21 cellular contexts compared by ENCODE assay signal in genomic region chr6:51568771-51569170, GRCh38.
"Had no signal": no experiment of that assay in that cellular context is flagged by ENCODE, and none has a peak within 500 bp of the region (broad histone marks: within the 10 kb centered on the region; RNA-seq: fewer than 3 reads in every experiment).

No MANE protein-coding gene starts in this region.

- H3K4me1 Mint-ChIP-seq: activated T-helper 17 cell treated with anti-CD3 and anti-CD28 coated beads, Interleukin-2, amount 50 U/mL, for 72 hours; brain; natural killer cell had no signal

- DNase-seq: activated CD4-positive, alpha-beta T cell treated with anti-CD3 and anti-CD28 coated beads for 1 hour; activated CD4-positive, alpha-beta T cell treated with anti-CD3 and anti-CD28 coated beads, Interleukin-2, amount 50 U/mL, for 1 hour; activated CD8-positive, alpha-beta T cell treated with anti-CD3 and anti-CD28 coated beads, Interleukin-2, amount 10 ng/mL, durations not matched to agents 7 days and 5 days; aorta; central memory CD4-positive, alpha-beta T cell; dorsolateral prefrontal cortex; effector memory CD8-positive, alpha-beta T cell; heart left ventricle; midbrain; natural killer cell; pancreas; psoas muscle; right cardiac atrium; stimulated activated CD4-positive, alpha-beta T cell treated with anti-CD3 and anti-CD28 coated beads, Interleukin-12 subunit alpha, Interleukin-12 subunit beta, amount 100 ng/mL, for 4 hours; substantia nigra; thyroid gland had no signal

- H3K27ac Mint-ChIP-seq: activated CD8-positive, alpha-beta T cell treated with anti-CD3 and anti-CD28 coated beads, Interleukin-2, amount 10 ng/mL, durations not matched to agents 7 days and 5 days; activated naive CD4-positive, alpha-beta T cell treated with anti-CD3 and anti-CD28 coated beads, Interleukin-2, amount 50 U/mL, for 72 hours; activated T-helper 17 cell treated with anti-CD3 and anti-CD28 coated beads, Interleukin-2, amount 50 U/mL, for 72 hours; brain; effector memory CD8-positive, alpha-beta T cell; natural killer cell; stimulated activated naive CD8-positive, alpha-beta T cell treated with anti-CD3 and anti-CD28 coated beads, Interleukin-15, Interleukin-2, amounts not matched to agents 100 ng/mL and 50 ng/mL, for 24 hours had no signal

- H3K36me3 Mint-ChIP-seq: activated naive CD4-positive, alpha-beta T cell treated with anti-CD3 and anti-CD28 coated beads, Interleukin-2, amount 50 U/mL, for 72 hours; brain; natural killer cell had no signal

- H3K9me3 Mint-ChIP-seq: activated T-helper 17 cell treated with anti-CD3 and anti-CD28 coated beads, Interleukin-2, amount 50 U/mL, for 72 hours; natural killer cell; stimulated activated naive CD8-positive, alpha-beta T cell treated with anti-CD3 and anti-CD28 coated beads, Interleukin-15, Interleukin-2, amounts not matched to agents 100 ng/mL and 50 ng/mL, for 24 hours had no signal

- H3K4me3 Mint-ChIP-seq: activated CD8-positive, alpha-beta T cell treated with anti-CD3 and anti-CD28 coated beads, Interleukin-2, amount 10 ng/mL, durations not matched to agents 7 days and 5 days; activated T-helper 17 cell treated with anti-CD3 and anti-CD28 coated beads, Interleukin-2, amount 50 U/mL, for 72 hours; brain; effector memory CD8-positive, alpha-beta T cell; natural killer cell; stimulated activated naive CD8-positive, alpha-beta T cell treated with anti-CD3 and anti-CD28 coated beads, Interleukin-15, Interleukin-2, amounts not matched to agents 100 ng/mL and 50 ng/mL, for 24 hours had no signal

- H3K27ac ChIP-seq: dorsolateral prefrontal cortex, heart left ventricle, pancreas, psoas muscle, thyroid gland had no signal

- H3K27me3 Mint-ChIP-seq: activated T-helper 17 cell treated with anti-CD3 and anti-CD28 coated beads, Interleukin-2, amount 50 U/mL, for 72 hours; effector memory CD8-positive, alpha-beta T cell; stimulated activated naive CD8-positive, alpha-beta T cell treated with anti-CD3 and anti-CD28 coated beads, Interleukin-15, Interleukin-2, amounts not matched to agents 100 ng/mL and 50 ng/mL, for 24 hours had no signal

- ATAC-seq: activated CD8-positive, alpha-beta T cell treated with anti-CD3 and anti-CD28 coated beads, Interleukin-2, amount 10 ng/mL, durations not matched to agents 7 days and 5 days; activated naive CD4-positive, alpha-beta T cell treated with anti-CD3 and anti-CD28 coated beads, Interleukin-2, amount 50 U/mL, for 72 hours; activated T-helper 17 cell treated with anti-CD3 and anti-CD28 coated beads, Interleukin-2, amount 50 U/mL, for 72 hours; effector memory CD8-positive, alpha-beta T cell; heart left ventricle; left lobe of liver; natural killer cell; pancreas; psoas muscle; right cardiac atrium had no signal
